In genomic region chrX:105829006-105829405, GRCh38 we compare ENCODE assay signal across 22 cellular contexts. TPM values are rescaled to one million over a fixed set of nuclear protein-coding genes. Genes with fewer than 3 reads are reported as not detected.
DNase-seq lines count a peak whose midpoint lies in the region; ATAC-seq, FAIRE-seq and TF ChIP-seq lines count a peak whose summit lies in the region.
"Had no signal": no experiment of that assay in that cellular context is flagged by ENCODE, and none has a peak within 500 bp of the region (broad histone marks: within the 10 kb centered on the region; RNA-seq: fewer than 3 reads in every experiment).

No MANE protein-coding gene starts in this region.

- TF ChIP-seq CTCF in bronchial epithelial cell (IDR thresholded peaks at IDR 0.05; ENCODE audit: insufficient read depth, low read length, severe bottlenecking) (no peak), pancreas (IDR thresholded peaks at IDR 0.05) (no peak)

- WGBS in pancreas, 2 donors = 7% methylated on average over 1 of the region's 1 CpG

- no peak overlapping the region for H3K4me3 ChIP-seq in bronchial epithelial cell (ENCODE audit: low read depth, low read length)
- H3K4me3 ChIP-seq in pancreas = no peak overlapping the region
- H3K4me3 ChIP-seq: Peyer's patch, SJSA1 had no signal

- peak; percentile 1 for DNase-seq in HCEC 1CT
- DNase-seq in bronchial epithelial cell (ENCODE audit: low read depth) = peak; percentile 8
- peak; percentile 5 for DNase-seq in hepatic stellate cell (ENCODE audit: low spot score)
- no peak for DNase-seq in pancreas
- no peak for DNase-seq in COLO668 (lab: John Stamatoyannopoulos, UW; ENCODE audit: unreplicated experiment)
- no peak for DNase-seq in cerebellar cortex (ENCODE audit: low spot score)
- no peak for DNase-seq in stimulated activated CD4-positive, alpha-beta T cell treated with anti-CD3 and anti-CD28 coated beads, Interleukin-2, amount 100 ng/mL, for 24 hours
- DNase-seq: CD4-positive, alpha-beta T cell; NCI-H1105; NCI-H146; NCI-H2029; NCI-H2227 treated with DMSO at 0.1 percent for 48 hours; NCI-H510A treated with DMSO at 0.1 percent for 48 hours; NCI-H774; Peyer's patch had no signal

- FAIRE-seq in bronchial epithelial cell (lab: Jason Lieb, UNC) = no peak
- FAIRE-seq in pancreas (lab: Jason Lieb, UNC) = peak; percentile 77
- FAIRE-seq: GM18507, H1, HTR-8/SVneo had no signal

- H3K36me3 ChIP-seq in bronchial epithelial cell (ENCODE audit: control insufficient read depth, insufficient read depth, low read length) = no peaks in the 10 kb centered on the region
- no peaks in the 10 kb centered on the region for H3K36me3 ChIP-seq in pancreas
- H3K36me3 ChIP-seq: Peyer's patch, SJSA1 had no signal

- no peak overlapping the region for H3K27ac ChIP-seq in pancreas
- H3K27ac ChIP-seq: Peyer's patch, SJSA1 had no signal

- H3K4me1 ChIP-seq in pancreas = no peaks in the 10 kb centered on the region
- H3K4me1 ChIP-seq: Peyer's patch, SJSA1 had no signal

- H3K9me3 ChIP-seq in pancreas = no peaks in the 10 kb centered on the region
- H3K9me3 ChIP-seq: Peyer's patch, SJSA1 had no signal

- ATAC-seq in pancreas = no peak
- ATAC-seq: Right ventricle myocardium inferior had no signal

- no peaks in the 10 kb centered on the region for H3K27me3 ChIP-seq in bronchial epithelial cell (ENCODE audit: control insufficient read depth, insufficient read depth, low read length)
- peaks cover 0 to 4% (median 0%) of the 10 kb centered on the region in 4 donors for H3K27me3 ChIP-seq in pancreas
- H3K27me3 ChIP-seq: Peyer's patch, SJSA1 had no signal

- intact Hi-C loops in pancreas (cut with DNase I) = no loop called here

RNA-seq across cellular contexts. Expression of gene NRK, which starts 6.7 kb away (rescaled TPM):
- total RNA-seq in bronchial epithelial cell (not detected in 2 replicates), pancreas (1 to 10 TPM in 2 of 6 donors, under 1 TPM in 4; 0.16 to 1.4 (median 0.57) TPM)
- under 1 TPM; 0.14 to 0.15 TPM for polyA plus RNA-seq in pancreas
- total RNA-seq: A172; CD4-positive, alpha-beta T cell; SJSA1 had no signal
- polyA plus RNA-seq: IgD-negative memory B cell had no signal

Comparison
In these comparisons a context has a peak if more than half of its experiments do, and no peak if none do; other contexts are left out.
1. DNase-seq: peak in HCEC 1CT (single experiment), bronchial epithelial cell (single experiment) and hepatic stellate cell (single experiment); none in pancreas (0 of 6), COLO668 (single experiment), cerebellar cortex (single experiment) and stimulated activated CD4-positive, alpha-beta T cell treated with anti-CD3 and anti-CD28 coated beads, Interleukin-2, amount 100 ng/mL, for 24 hours (0 of 2).